In genomic region chr6:54881066-54881733, GRCh38 we compare ENCODE assay signal across 1 cellular context.
A peak's percentile ranks its signal among the peaks of the same experiment; 100 is the strongest.
TF ChIP-seq lines count a peak whose summit lies in the region.

No MANE protein-coding gene starts in this region.

TF ChIP-seq in HCT116, 20 proteins besides CTCF, POLR2A, EP300 and RAD21:
- TF ChIP-seq EZH2phosphoT487 (IDR thresholded peaks at IDR 0.05; ENCODE audit: borderline replicate concordance) = no peak
- 0 out of 2 replicates have a peak, but pooled peaks have one; percentile 21 for TF ChIP-seq CBX3 (IDR thresholded peaks at IDR 0.05; ENCODE audit: low read depth)
- no peak for TF ChIP-seq POLR2AphosphoS5 (IDR thresholded peaks at IDR 0.05; ENCODE audit: low read depth, low read length)
- TF ChIP-seq, protein P1, sequence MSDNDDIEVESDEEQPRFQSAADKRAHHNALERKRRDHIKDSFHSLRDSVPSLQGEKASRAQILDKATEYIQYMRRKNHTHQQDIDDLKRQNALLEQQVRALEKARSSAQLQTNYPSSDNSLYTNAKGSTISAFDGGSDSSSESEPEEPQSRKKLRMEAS (IDR thresholded peaks at IDR 0.05) = 0 out of 2 replicates have a peak, but pooled peaks have one; percentile 25
- peak; percentile 49 for TF ChIP-seq JUND (IDR thresholded peaks at IDR 0.05)
- TF ChIP-seq TCF7L2 (IDR thresholded peaks at IDR 0.05; ENCODE audit: borderline replicate concordance, extremely low read depth, insufficient read depth, insufficient read length) = no peak
- TF ChIP-seq FOSL1 (IDR thresholded peaks at IDR 0.05; ENCODE audit: low read depth) = peak; percentile 70
- TF ChIP-seq SP1 (IDR thresholded peaks at IDR 0.05; ENCODE audit: low read depth) = peak; percentile 55
- TF ChIP-seq, protein P2, sequence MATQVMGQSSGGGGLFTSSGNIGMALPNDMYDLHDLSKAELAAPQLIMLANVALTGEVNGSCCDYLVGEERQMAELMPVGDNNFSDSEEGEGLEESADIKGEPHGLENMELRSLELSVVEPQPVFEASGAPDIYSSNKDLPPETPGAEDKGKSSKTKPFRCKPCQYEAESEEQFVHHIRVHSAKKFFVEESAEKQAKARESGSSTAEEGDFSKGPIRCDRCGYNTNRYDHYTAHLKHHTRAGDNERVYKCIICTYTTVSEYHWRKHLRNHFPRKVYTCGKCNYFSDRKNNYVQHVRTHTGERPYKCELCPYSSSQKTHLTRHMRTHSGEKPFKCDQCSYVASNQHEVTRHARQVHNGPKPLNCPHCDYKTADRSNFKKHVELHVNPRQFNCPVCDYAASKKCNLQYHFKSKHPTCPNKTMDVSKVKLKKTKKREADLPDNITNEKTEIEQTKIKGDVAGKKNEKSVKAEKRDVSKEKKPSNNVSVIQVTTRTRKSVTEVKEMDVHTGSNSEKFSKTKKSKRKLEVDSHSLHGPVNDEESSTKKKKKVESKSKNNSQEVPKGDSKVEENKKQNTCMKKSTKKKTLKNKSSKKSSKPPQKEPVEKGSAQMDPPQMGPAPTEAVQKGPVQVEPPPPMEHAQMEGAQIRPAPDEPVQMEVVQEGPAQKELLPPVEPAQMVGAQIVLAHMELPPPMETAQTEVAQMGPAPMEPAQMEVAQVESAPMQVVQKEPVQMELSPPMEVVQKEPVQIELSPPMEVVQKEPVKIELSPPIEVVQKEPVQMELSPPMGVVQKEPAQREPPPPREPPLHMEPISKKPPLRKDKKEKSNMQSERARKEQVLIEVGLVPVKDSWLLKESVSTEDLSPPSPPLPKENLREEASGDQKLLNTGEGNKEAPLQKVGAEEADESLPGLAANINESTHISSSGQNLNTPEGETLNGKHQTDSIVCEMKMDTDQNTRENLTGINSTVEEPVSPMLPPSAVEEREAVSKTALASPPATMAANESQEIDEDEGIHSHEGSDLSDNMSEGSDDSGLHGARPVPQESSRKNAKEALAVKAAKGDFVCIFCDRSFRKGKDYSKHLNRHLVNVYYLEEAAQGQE (IDR thresholded peaks at IDR 0.05; ENCODE audit: low read depth) = no peak
TF ChIP-seq in HCT116: peak in this region for 5.
